ENCODE assay signal across 9 cellular contexts in genomic region chr5:60357302-60357701, GRCh38.
"Had no signal": no experiment of that assay in that cellular context is flagged by ENCODE, and none has a peak within 500 bp of the region (broad histone marks: within the 10 kb centered on the region; RNA-seq: fewer than 3 reads in every experiment).

No MANE protein-coding gene starts in this region.

- H3K27ac ChIP-seq: HL-60 had no signal

- DNase-seq: H9, HCEC 1CT, KBM-7 had no signal

- H3K9me3 Mint-ChIP-seq: GM23338, H9 had no signal

- H3K4me3 ChIP-seq: GM23338 had no signal

- H3K27me3 Mint-ChIP-seq: IgD-negative memory B cell had no signal

- H2AFZ ChIP-seq: GM23338 had no signal

- H3K4me3 Mint-ChIP-seq: GM23338, H9, IgD-negative memory B cell had no signal

- FAIRE-seq: H1, H54, HepG2 had no signal

- H3K4me2 ChIP-seq: GM23338 had no signal

- ATAC-seq: GM23338, HepG2 had no signal

- H3K27ac Mint-ChIP-seq: GM23338, H9, IgD-negative memory B cell had no signal
